29 cellular contexts compared by ENCODE assay signal in the genomic region with DNA sequence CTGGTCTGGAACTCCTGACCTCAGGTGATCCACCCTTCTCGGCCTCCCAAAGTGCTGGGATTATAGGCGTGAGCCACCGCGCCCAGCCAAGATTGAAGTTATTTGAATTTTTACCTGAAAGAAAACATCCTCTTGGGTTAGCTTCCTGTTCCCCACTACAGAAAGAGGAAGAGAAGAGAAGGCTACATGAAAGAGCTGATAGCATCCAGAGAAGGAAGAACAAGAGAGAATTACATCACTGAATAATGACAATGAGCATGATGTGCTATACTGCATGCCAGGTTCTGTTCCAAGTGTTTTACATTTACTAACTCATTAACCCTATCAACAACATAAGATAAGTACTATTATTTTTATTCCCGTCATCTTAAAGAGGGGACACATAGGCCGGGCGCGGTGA. TPM values are rescaled to one million over a fixed set of nuclear protein-coding genes. Genes with fewer than 3 reads are reported as not detected.
A peak's percentile ranks its signal among the peaks of the same experiment; 100 is the strongest.
DNase-seq lines count a peak whose midpoint lies in the region; ATAC-seq and TF ChIP-seq lines count a peak whose summit lies in the region.
"Had no signal": no experiment of that assay in that cellular context is flagged by ENCODE, and none has a peak within 500 bp of the region (broad histone marks: within the 10 kb centered on the region; RNA-seq: fewer than 3 reads in every experiment).

No MANE protein-coding gene starts in this region.

- no peak overlapping the region for H3K27ac ChIP-seq in tibial nerve
- H3K27ac ChIP-seq: dorsolateral prefrontal cortex, GM23248, RWPE1, SK-N-MC, VCaP had no signal

- TF ChIP-seq POLR2A in tibial nerve (IDR thresholded peaks at IDR 0.05) = no peak

- peaks cover 0 to 3% (median 0%) of the 10 kb centered on the region in 4 donors for H3K4me1 ChIP-seq in tibial nerve

- H3K9me3 Mint-ChIP-seq in naive B cell = no peaks in the 10 kb centered on the region
- H3K9me3 Mint-ChIP-seq: activated naive CD4-positive, alpha-beta T cell treated with anti-CD3 and anti-CD28 coated beads, Interleukin-2, amount 10 ng/mL, durations not matched to agents 7 days and 5 days; activated T-helper 1 cell treated with anti-CD3 and anti-CD28 coated beads, Interleukin-12 subunit alpha, Interleukin-12 subunit beta, Interleukin-2, Interleukin-4 antibody, amounts not matched to agents 30 ng/mL and 10 ng/mL and 1 ng/mL, durations not matched to agents 14 hours and 24 hours and 36 hours; brain; CD8-positive, alpha-beta memory T cell; natural killer cell treated with Interleukin-12 subunit alpha and Interleukin-12 subunit beta and Interleukin-15 and Interleukin-18, amount 100 ng/mL, for 72 hours had no signal

- H3K4me1 Mint-ChIP-seq in naive B cell = peaks cover 9 to 13% (median 10%) of the 10 kb centered on the region in 3 donors
- H3K4me1 Mint-ChIP-seq: CD8-positive, alpha-beta memory T cell had no signal

- H3K36me3 Mint-ChIP-seq in naive B cell = no peaks in the 10 kb centered on the region
- H3K36me3 Mint-ChIP-seq: activated naive CD4-positive, alpha-beta T cell treated with anti-CD3 and anti-CD28 coated beads, Interleukin-2, amount 10 ng/mL, durations not matched to agents 7 days and 5 days; brain; CD8-positive, alpha-beta memory T cell; natural killer cell treated with Interleukin-12 subunit alpha and Interleukin-12 subunit beta and Interleukin-15 and Interleukin-18, amount 100 ng/mL, for 72 hours had no signal

- TF ChIP-seq CTCF in tibial nerve (IDR thresholded peaks at IDR 0.05) = no peak

- 94% methylated on average over 8 of the region's 8 CpGs for WGBS in tibial nerve, 2 donors

- ATAC-seq in naive B cell (ENCODE audit: low read depth in 2 of 2) = peak; percentile 68 to 85
- ATAC-seq in HG02623 (IDR thresholded peaks at IDR 0.05; ENCODE audit: unreplicated experiment) = no peak
- ATAC-seq: left ventricle myocardium superior; natural killer cell treated with Interleukin-12 subunit alpha and Interleukin-12 subunit beta and Interleukin-15 and Interleukin-18, amount 100 ng/mL, for 72 hours had no signal

- no peak for TF ChIP-seq EP300 in tibial nerve (IDR thresholded peaks at IDR 0.05)

- peak overlapping the region in 1 of 8 donors; percentile 27 for H3K4me3 Mint-ChIP-seq in naive B cell
- H3K4me3 Mint-ChIP-seq: activated naive CD4-positive, alpha-beta T cell treated with anti-CD3 and anti-CD28 coated beads, Interleukin-2, amount 10 ng/mL, durations not matched to agents 7 days and 5 days; activated T-helper 1 cell treated with anti-CD3 and anti-CD28 coated beads, Interleukin-12 subunit alpha, Interleukin-12 subunit beta, Interleukin-2, Interleukin-4 antibody, amounts not matched to agents 30 ng/mL and 10 ng/mL and 1 ng/mL, durations not matched to agents 14 hours and 24 hours and 36 hours; brain; CD8-positive, alpha-beta memory T cell; natural killer cell treated with Interleukin-12 subunit alpha and Interleukin-12 subunit beta and Interleukin-15 and Interleukin-18, amount 100 ng/mL, for 72 hours had no signal

- H3K9me3 ChIP-seq in tibial nerve = no peaks in the 10 kb centered on the region

- no peaks in the 10 kb centered on the region for H3K27me3 ChIP-seq in tibial nerve

- no peaks in the 10 kb centered on the region for H3K36me3 ChIP-seq in tibial nerve

- peak overlapping the region in 3 of 6 donors; percentile 37 to 85 (median 47) for H3K27ac Mint-ChIP-seq in naive B cell
- H3K27ac Mint-ChIP-seq: activated naive CD4-positive, alpha-beta T cell treated with anti-CD3 and anti-CD28 coated beads, Interleukin-2, amount 10 ng/mL, durations not matched to agents 7 days and 5 days; activated T-helper 1 cell treated with anti-CD3 and anti-CD28 coated beads, Interleukin-12 subunit alpha, Interleukin-12 subunit beta, Interleukin-2, Interleukin-4 antibody, amounts not matched to agents 30 ng/mL and 10 ng/mL and 1 ng/mL, durations not matched to agents 14 hours and 24 hours and 36 hours; brain; natural killer cell treated with Interleukin-12 subunit alpha and Interleukin-12 subunit beta and Interleukin-15 and Interleukin-18, amount 100 ng/mL, for 72 hours had no signal

- peak; percentile 61 to 75 for DNase-seq in AML-193 (lab: John Stamatoyannopoulos, UW)
- peak; percentile 71 for DNase-seq in MV-4-11 (lab: John Stamatoyannopoulos, UW)
- DNase-seq in SKM-1 treated with dmso at 0.1 percent for 144 hours (lab: John Stamatoyannopoulos, UW; ENCODE audit: unreplicated experiment) = peak; percentile 95
- DNase-seq in naive B cell = no peak
- no peak for DNase-seq in Ammon's horn (ENCODE audit: low spot score)
- no peak for DNase-seq in activated CD4-positive, CD25-positive, alpha-beta regulatory T cell treated with anti-CD3 and anti-CD28 coated beads, Interleukin-2, amount 50 U/mL, for 72 hours
- no peak for DNase-seq in tibial nerve (ENCODE audit: low spot score in 2 of 2)
- DNase-seq: 8988T; activated naive CD4-positive, alpha-beta T cell treated with anti-CD3 and anti-CD28 coated beads, Interleukin-2, amount 10 ng/mL, durations not matched to agents 7 days and 5 days; CD8-positive, alpha-beta memory T cell; cerebellar nuclear complex; DMS 273 treated with DMSO at 0.1 percent for 48 hours; dorsolateral prefrontal cortex; GM23248; left ventricle myocardium superior; midbrain; NCI-H1105; NCI-H1930; NCI-H526; retina; small intestine; T-helper 2 cell had no signal

- no peaks in the 10 kb centered on the region for H3K27me3 Mint-ChIP-seq in naive B cell
- H3K27me3 Mint-ChIP-seq: brain; CD8-positive, alpha-beta memory T cell; natural killer cell treated with Interleukin-12 subunit alpha and Interleukin-12 subunit beta and Interleukin-15 and Interleukin-18, amount 100 ng/mL, for 72 hours had no signal

- no peak overlapping the region for H3K4me3 ChIP-seq in tibial nerve
- H3K4me3 ChIP-seq: dorsolateral prefrontal cortex, GM23248, SK-N-MC had no signal

RNA-seq across cellular contexts. Expression of a gene that starts 11.5 kb away (rescaled TPM):
- 10 to 100 TPM; 44.3 to 89.6 (median 62.5) TPM for polyA plus RNA-seq in naive B cell (ENCODE audit: low read depth in 6 of 6)
- 10 to 100 TPM; 41.6 to 97.8 (median 62.5) TPM for total RNA-seq in tibial nerve

RNA-seq across cellular contexts. Expression of a gene that starts 52.9 kb away (rescaled TPM):
- polyA plus RNA-seq in naive B cell (ENCODE audit: low read depth in 6 of 6) = 10 to 100 TPM; 10.5 to 19.8 (median 17.4) TPM
- total RNA-seq in tibial nerve = 10 to 100 TPM; 13.7 to 24.3 (median 15.5) TPM

Comparison
In these comparisons a context has a peak if more than half of its experiments do, and no peak if none do; other contexts are left out.
1. DNase-seq: peak in AML-193 (2 of 2), MV-4-11 (single experiment) and SKM-1 treated with dmso at 0.1 percent for 144 hours (single experiment); none in naive B cell (single experiment), Ammon's horn (single experiment), activated CD4-positive, CD25-positive, alpha-beta regulatory T cell treated with anti-CD3 and anti-CD28 coated beads, Interleukin-2, amount 50 U/mL, for 72 hours (single experiment) and tibial nerve (0 of 2).